ENCODE assay signal across 8 cellular contexts in genomic region chr15:90184786-90185704, GRCh38. TPM values are rescaled to one million over a fixed set of nuclear protein-coding genes. Genes with fewer than 3 reads are reported as not detected.
DNase-seq lines count a peak whose midpoint lies in the region; ATAC-seq lines count a peak whose summit lies in the region.

No MANE protein-coding gene starts in this region.

- no peaks in the 10 kb centered on the region for H3K36me3 ChIP-seq in Karpas-422 (ENCODE audit: insufficient read depth, low read length)
- H3K36me3 ChIP-seq in SK-N-MC (ENCODE audit: insufficient read depth, low read length), result no peaks in the 10 kb centered on the region

- H3K27me3 Mint-ChIP-seq in activated naive CD8-positive, alpha-beta T cell treated with anti-CD3 and anti-CD28 coated beads, Interleukin-2, amount 10 ng/mL, durations not matched to agents 7 days and 5 days, result peaks cover 5% of the 10 kb centered on the region

- H3K4me1 ChIP-seq in Karpas-422 (ENCODE audit: low read length), result peaks cover 57% of the 10 kb centered on the region

- peak overlapping the region; percentile 94 for H3K9ac ChIP-seq in Karpas-422 (ENCODE audit: low read length)
- H3K9ac ChIP-seq in SK-N-MC (ENCODE audit: insufficient read length), result no peak overlapping the region

- H3K27me3 ChIP-seq in Karpas-422 (ENCODE audit: low read length), result no peaks in the 10 kb centered on the region

- peak overlapping the region; percentile 88 for H3K4me3 Mint-ChIP-seq in activated naive CD8-positive, alpha-beta T cell treated with anti-CD3 and anti-CD28 coated beads, Interleukin-2, amount 10 ng/mL, durations not matched to agents 7 days and 5 days

- H3K79me2 ChIP-seq in Karpas-422 (ENCODE audit: low read length), result peaks cover 14% of the 10 kb centered on the region

- H3K27ac Mint-ChIP-seq in activated naive CD8-positive, alpha-beta T cell treated with anti-CD3 and anti-CD28 coated beads, Interleukin-2, amount 10 ng/mL, durations not matched to agents 7 days and 5 days, result peak overlapping the region; percentile 67

- H3K9me2 ChIP-seq in Karpas-422 (replicated peaks; ENCODE audit: insufficient read depth, low read length), result no peaks in the 10 kb centered on the region

- peak overlapping the region; percentile 61 for H2AFZ ChIP-seq in Karpas-422 (ENCODE audit: low read length)

- ATAC-seq in GM21619 (IDR thresholded peaks at IDR 0.05; ENCODE audit: unreplicated experiment) (peak; percentile 69), left cardiac atrium (peak; percentile 90)
- peak; percentile 84 for ATAC-seq in activated naive CD8-positive, alpha-beta T cell treated with anti-CD3 and anti-CD28 coated beads, Interleukin-2, amount 10 ng/mL, durations not matched to agents 7 days and 5 days (ENCODE audit: low read depth)

- POLR2A ChIA-PET in activated naive CD8-positive, alpha-beta T cell treated with anti-CD3 and anti-CD28 coated beads, Interleukin-2, amount 10 ng/mL, durations not matched to agents 7 days and 5 days (lab: Charles Lee), result interaction anchor here (0.6 kb wide), 1 partner anchor 16 kb away, joined by 3 read pairs; the partner anchor contains the start of gene SEMA4B

- H3K27ac ChIP-seq in Karpas-422 (ENCODE audit: low read length), result peak overlapping the region; percentile 82
- H3K27ac ChIP-seq in SK-N-MC, result no peak overlapping the region

- H3K36me3 Mint-ChIP-seq in activated naive CD8-positive, alpha-beta T cell treated with anti-CD3 and anti-CD28 coated beads, Interleukin-2, amount 10 ng/mL, durations not matched to agents 7 days and 5 days, result no peaks in the 10 kb centered on the region

- no peaks in the 10 kb centered on the region for H4K20me1 ChIP-seq in Karpas-422 (ENCODE audit: insufficient read depth, low read depth, low read length)

- peaks cover 10% of the 10 kb centered on the region for H3K4me1 Mint-ChIP-seq in activated naive CD8-positive, alpha-beta T cell treated with anti-CD3 and anti-CD28 coated beads, Interleukin-2, amount 10 ng/mL, durations not matched to agents 7 days and 5 days

- peak; percentile 57 for DNase-seq in EL
- DNase-seq in Karpas-422, result peak; percentile 91
- DNase-seq in SK-N-MC (ENCODE audit: low read depth, low spot score), result no peak
- DNase-seq in activated naive CD8-positive, alpha-beta T cell treated with anti-CD3 and anti-CD28 coated beads, Interleukin-2, amount 10 ng/mL, durations not matched to agents 7 days and 5 days, result peak; percentile 72
- DNase-seq in left cardiac atrium, result peak; percentile 67
- DNase-seq in pons (ENCODE audit: low spot score), result peak; percentile 41
- DNase-seq in middle frontal gyrus (ENCODE audit: extremely low spot score, low spot score), result no peak

- intact Hi-C loops in left cardiac atrium (cut with DNase I), result loop anchor here in 1 of 2 donors (1.0 kb wide), 1 partner anchor 10 kb away; no protein-coding TSS in a partner anchor

- peak overlapping the region; percentile 87 for H3K4me3 ChIP-seq in Karpas-422 (ENCODE audit: low read length)
- H3K4me3 ChIP-seq in SK-N-MC, result peak overlapping the region; percentile 68

- H3K4me2 ChIP-seq in Karpas-422 (ENCODE audit: low read depth, low read length, poor library complexity, severe bottlenecking), result peak overlapping the region; percentile 90

- H3K9me3 ChIP-seq in Karpas-422 (ENCODE audit: low read length), result no peaks in the 10 kb centered on the region
- no peaks in the 10 kb centered on the region for H3K9me3 ChIP-seq in SK-N-MC (ENCODE audit: low read depth, low read length)

- H3K9me3 Mint-ChIP-seq in activated naive CD8-positive, alpha-beta T cell treated with anti-CD3 and anti-CD28 coated beads, Interleukin-2, amount 10 ng/mL, durations not matched to agents 7 days and 5 days, result no peaks in the 10 kb centered on the region

RNA-seq across cellular contexts. Expression of gene SEMA4B, which starts 16.1 kb away (rescaled TPM):
- 40.4 and 65.1 TPM in 2 replicates for total RNA-seq in Karpas-422 (2014; rRNA removed; shearing (Covaris generic); ENCODE audit: low replicate concordance)
- total RNA-seq in activated naive CD8-positive, alpha-beta T cell treated with anti-CD3 and anti-CD28 coated beads, Interleukin-2, amount 10 ng/mL, durations not matched to agents 7 days and 5 days, result 10 to 100 TPM; 14.1 to 15.4 TPM
- total RNA-seq in left cardiac atrium, result 10 to 100 TPM; 26.2 to 41.2 TPM

RNA-seq across cellular contexts. Expression of gene CIB1, which starts 48.7 kb away (rescaled TPM):
- total RNA-seq in Karpas-422 (2014; rRNA removed; shearing (Covaris generic); ENCODE audit: low replicate concordance), result 42.1 and 64.5 TPM in 2 replicates
- total RNA-seq in activated naive CD8-positive, alpha-beta T cell treated with anti-CD3 and anti-CD28 coated beads, Interleukin-2, amount 10 ng/mL, durations not matched to agents 7 days and 5 days, result 100 to 1,000 TPM; 129 to 130 TPM
- 10 to 100 TPM; 53.2 to 55.0 TPM for total RNA-seq in left cardiac atrium

RNA-seq across cellular contexts. Expression of gene GDPGP1, which starts 49.0 kb away (rescaled TPM):
- 7.8 and 11.2 TPM in 2 replicates for total RNA-seq in Karpas-422 (2014; rRNA removed; shearing (Covaris generic); ENCODE audit: low replicate concordance)
- total RNA-seq in activated naive CD8-positive, alpha-beta T cell treated with anti-CD3 and anti-CD28 coated beads, Interleukin-2, amount 10 ng/mL, durations not matched to agents 7 days and 5 days, result 10 to 100 TPM; 10.2 to 10.3 TPM
- total RNA-seq in left cardiac atrium, result 10 to 100 TPM in 1 of 2 donors, 1 to 10 TPM in 1; 9.4 to 11.9 TPM

Comparison
In these comparisons a context has a peak if more than half of its experiments do, and no peak if none do; other contexts are left out.
1. DNase-seq: peak in EL (single experiment), Karpas-422 (single experiment), activated naive CD8-positive, alpha-beta T cell treated with anti-CD3 and anti-CD28 coated beads, Interleukin-2, amount 10 ng/mL, durations not matched to agents 7 days and 5 days (single experiment), left cardiac atrium (single experiment) and pons (single experiment); none in SK-N-MC (single experiment) and middle frontal gyrus (single experiment).
2. Peak in every context shown above with its lines, with median percentiles within 50 percentile points of each other: ATAC-seq.